ENCODE assay signal across 19 cellular contexts in the genomic region with DNA sequence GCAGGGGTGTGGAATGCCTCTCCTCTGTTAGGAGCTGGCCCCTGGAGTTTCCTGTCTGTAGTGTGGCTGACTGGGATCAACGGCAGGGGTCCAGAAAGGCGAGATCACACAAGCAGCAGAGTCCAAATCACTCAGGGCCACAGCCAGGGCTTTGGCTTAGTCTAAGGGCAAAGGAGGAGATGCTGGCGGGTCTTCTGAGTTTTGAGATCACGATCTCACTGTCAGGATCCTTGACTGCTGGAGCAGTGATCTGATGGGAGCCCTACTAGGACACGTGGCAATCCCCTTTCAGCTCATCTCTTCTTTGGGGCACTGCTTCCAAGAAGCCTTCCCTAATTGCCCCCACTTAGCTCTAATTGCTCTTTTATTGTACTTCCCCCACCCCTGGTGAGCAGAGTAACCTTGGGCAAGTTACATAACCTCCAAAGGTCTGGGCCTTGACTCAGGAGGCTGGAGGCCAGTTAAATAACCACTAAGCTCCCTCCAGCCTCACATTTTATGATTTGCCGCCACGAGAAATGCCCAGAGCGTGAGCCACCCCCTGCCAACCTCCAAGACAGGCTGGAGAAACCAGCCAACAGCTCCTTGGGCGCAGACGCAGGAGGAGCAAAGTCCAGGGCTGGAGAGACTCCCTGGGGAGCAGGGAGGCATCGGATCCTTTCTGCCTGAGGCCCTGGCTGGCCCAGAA. TPM values are rescaled to one million over a fixed set of nuclear protein-coding genes. Genes with fewer than 3 reads are reported as not detected.
A peak's percentile ranks its signal among the peaks of the same experiment; 100 is the strongest.
DNase-seq lines count a peak whose midpoint lies in the region; ATAC-seq and TF ChIP-seq lines count a peak whose summit lies in the region.
"Had no signal": no experiment of that assay in that cellular context is flagged by ENCODE, and none has a peak within 500 bp of the region (broad histone marks: within the 10 kb centered on the region; RNA-seq: fewer than 3 reads in every experiment).

No MANE protein-coding gene starts in this region.

- intact Hi-C loops in thyroid gland (cut with DNase I): loop anchor here (5.0 to 10.0 kb wide), 2 partner anchors 50 to 1367 kb away; a partner anchor contains a TSS

- WGBS in thyroid gland, 2 donors: 66 to 88% methylated on average over 10 to 11 of the region's 11 CpGs

- TF ChIP-seq CTCF in thyroid gland (IDR thresholded peaks at IDR 0.05) (no peak), GM10266 (IDR thresholded peaks at IDR 0.05; ENCODE audit: control insufficient read depth, insufficient read depth, low read depth, missing control alignments) (no peak)

- no peaks in the 10 kb centered on the region for H3K36me3 ChIP-seq in thyroid gland
- H3K36me3 ChIP-seq: gastroesophageal sphincter, upper lobe of right lung had no signal

- H3K4me3 ChIP-seq in thyroid gland (replicated peaks in 1 of 3): no peak overlapping the region
- H3K4me3 ChIP-seq: gastroesophageal sphincter, GM12878, upper lobe of right lung had no signal

- H3K4me1 ChIP-seq in thyroid gland: peaks cover 64 to 90% of the 10 kb centered on the region in 2 donors

- no peaks in the 10 kb centered on the region for H3K27me3 ChIP-seq in thyroid gland
- H3K27me3 ChIP-seq: upper lobe of right lung had no signal

- DNase-seq in NCI-H2227 (lab: John Stamatoyannopoulos, UW; ENCODE audit: unreplicated experiment) (peak; percentile 8), NCI-H2227 treated with DMSO at 0.1 percent for 48 hours (lab: John Stamatoyannopoulos, UW) (no peak), NOMO-1 treated with dmso at 0.1 percent for 144 hours (lab: John Stamatoyannopoulos, UW; ENCODE audit: unreplicated experiment) (peak; percentile 64), kidney tubule cell (ENCODE audit: low spot score) (peak; percentile 63), thyroid gland (no peak), kidney glomerular epithelial cell (lab: John Stamatoyannopoulos, UW) (no peak), GM10266 (ENCODE audit: extremely low spot score) (no peak)
- DNase-seq: activated B cell treated with CpG ODN at 0.5 μM for 24 hours; CD8-positive, alpha-beta T cell; NCI-H1105 treated with DMSO at 0.1 percent for 48 hours; NCI-H510A; retina; stimulated activated CD4-positive, alpha-beta T cell treated with anti-CD3 and anti-CD28 coated beads, Interleukin-4, amount 100 ng/mL, for 1 hour; SW 1271; upper lobe of right lung had no signal

- H3K27ac ChIP-seq in thyroid gland: peak overlapping the region in 2 of 3 donors; percentile 20 to 58
- H3K27ac ChIP-seq: upper lobe of right lung had no signal

- ATAC-seq in GM19023 (IDR thresholded peaks at IDR 0.05; ENCODE audit: unreplicated experiment): no peak
- ATAC-seq: CD8-positive, alpha-beta T cell; gastroesophageal sphincter; GM12878; upper lobe of right lung had no signal

- H3K9me3 ChIP-seq in thyroid gland: no peaks in the 10 kb centered on the region
- H3K9me3 ChIP-seq: gastroesophageal sphincter, upper lobe of right lung had no signal

- TF ChIP-seq POLR2A in thyroid gland (IDR thresholded peaks at IDR 0.05): no peak

RNA-seq across cellular contexts. Expression of a gene that starts 12.0 kb away (rescaled TPM):
- total RNA-seq in thyroid gland: 10 to 100 TPM in 3 of 4 donors, 1 to 10 TPM in 1; 9.2 to 14.3 (median 13.0) TPM
- total RNA-seq: activated B cell treated with CpG ODN at 0.5 μM for 24 hours, HT1080 had no signal

Comparison
In these comparisons a context has a peak if more than half of its experiments do, and no peak if none do; other contexts are left out.
1. DNase-seq: peak in NCI-H2227 (single experiment), NOMO-1 treated with dmso at 0.1 percent for 144 hours (single experiment) and kidney tubule cell (single experiment); none in NCI-H2227 treated with DMSO at 0.1 percent for 48 hours (single experiment), thyroid gland (0 of 2), kidney glomerular epithelial cell (single experiment) and GM10266 (single experiment).